In the genomic region with DNA sequence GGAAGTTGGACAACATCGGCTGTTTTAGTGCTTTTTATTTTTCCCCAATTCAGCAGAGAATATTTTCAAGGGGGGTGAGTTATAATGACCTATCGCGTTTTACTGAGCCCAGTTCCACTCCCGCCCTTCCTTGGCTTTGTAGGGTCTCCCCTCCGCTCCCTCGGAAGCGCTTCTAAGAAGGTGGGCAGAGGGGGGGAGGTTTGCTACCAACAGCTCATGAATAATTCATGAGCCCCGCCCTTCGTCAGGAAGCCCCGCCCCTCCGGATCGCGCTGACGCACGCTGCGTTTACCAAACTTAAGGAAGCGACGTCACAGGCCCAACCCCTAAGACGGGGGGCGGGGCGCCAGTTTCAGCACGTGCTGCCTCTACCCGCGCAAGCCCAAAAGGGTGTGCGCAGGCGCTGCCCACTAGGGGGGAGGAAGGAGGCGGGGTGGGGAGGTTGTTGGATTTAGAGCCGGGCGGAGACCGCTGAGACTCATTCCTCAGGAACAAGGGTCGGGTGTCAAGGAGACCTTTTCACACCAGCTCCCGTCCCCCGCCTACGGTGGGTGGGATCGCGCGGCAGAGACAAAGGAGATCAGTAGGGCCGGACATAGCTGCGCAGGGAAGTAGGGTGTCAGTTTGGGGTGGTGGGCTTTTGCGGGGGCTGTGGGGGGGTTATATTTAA, we compare ENCODE assay signal across 1 cellular context.
A peak's percentile ranks its signal among the peaks of the same experiment; 100 is the strongest.
TF ChIP-seq lines count a peak whose summit lies in the region.

No MANE protein-coding gene starts in this region.

TF ChIP-seq in H1, 55 proteins besides CTCF, POLR2A, EP300 and RAD21:
- TF ChIP-seq RBBP5 (IDR thresholded peaks at IDR 0.05; ENCODE audit: borderline replicate concordance, low read depth, low read length) (no peak), GTF2F1 (IDR thresholded peaks at IDR 0.05; ENCODE audit: borderline replicate concordance, low read depth, low read length) (0 out of 2 replicates have a peak, but pooled peaks have one; percentile 46), KDM1A (IDR thresholded peaks at IDR 0.05; ENCODE audit: borderline replicate concordance, low read length) (no peak), EZH2 (IDR thresholded peaks at IDR 0.05; ENCODE audit: low read depth, low read length, severe bottlenecking) (no peak), CBX5 (IDR thresholded peaks at IDR 0.05; ENCODE audit: low read depth, low read length) (no peak), SP1 (IDR thresholded peaks at IDR 0.05; ENCODE audit: low read depth, low read length) (0 out of 2 replicates have a peak, but pooled peaks have one; percentile 54), YY1 (IDR thresholded peaks at IDR 0.05; ENCODE audit: low read depth, low read length) (no peak), RFX5 (IDR thresholded peaks at IDR 0.05; ENCODE audit: borderline replicate concordance, low read depth, low read length) (no peak), SIN3A (conservative IDR thresholded peaks at IDR 0.05 in 1 of 2, IDR thresholded peaks at IDR 0.05 in 1 of 2; ENCODE audit: low read depth in 1 of 2, low read length in 2 of 2) (no peak; a peak in 2 of 4 replicates), BRCA1 (IDR thresholded peaks at IDR 0.05; ENCODE audit: low read depth, low read length) (no peak), SP2 (IDR thresholded peaks at IDR 0.05; ENCODE audit: low read length) (no peak), PHF8 (conservative IDR thresholded peaks at IDR 0.05; ENCODE audit: low read depth, low read length) (peak; percentile 58), POLR2AphosphoS5 (IDR thresholded peaks at IDR 0.05; ENCODE audit: low read depth, low read length) (peak; percentile 95), JUN (IDR thresholded peaks at IDR 0.05; ENCODE audit: low read depth, low read length) (no peak), HDAC2 (IDR thresholded peaks at IDR 0.05; ENCODE audit: borderline replicate concordance in 1 of 2, low read depth in 2 of 2, low read length in 2 of 2) (no peak; a peak in 1 of 4 replicates), MAFK (IDR thresholded peaks at IDR 0.05; ENCODE audit: low read depth, low read length) (no peak), KDM4A (IDR thresholded peaks at IDR 0.05; ENCODE audit: low read depth, low read length, severe bottlenecking) (no peak), HDAC6 (IDR thresholded peaks at IDR 0.05; ENCODE audit: low read depth, low read length) (no peak), CBX8 (IDR thresholded peaks at IDR 0.05; ENCODE audit: borderline replicate concordance, low read depth, low read length) (no peak), TAF1 (IDR thresholded peaks at IDR 0.05; ENCODE audit: low read depth, low read length) (peak; percentile 87), SAP30 (IDR thresholded peaks at IDR 0.05; ENCODE audit: insufficient read depth, insufficient replicate concordance, low read length) (no peak), CHD1 (IDR thresholded peaks at IDR 0.05; ENCODE audit: low read depth, low read length) (peak; percentile 36), CEBPB (IDR thresholded peaks at IDR 0.05; ENCODE audit: low read depth, low read length) (no peak), BACH1 (IDR thresholded peaks at IDR 0.05; ENCODE audit: low read length) (no peak), GABPA (IDR thresholded peaks at IDR 0.05; ENCODE audit: borderline replicate concordance, insufficient read depth, low read length) (no peak), EGR1 (IDR thresholded peaks at IDR 0.05; ENCODE audit: borderline replicate concordance, low read depth, low read length) (no peak), BCL11A (IDR thresholded peaks at IDR 0.05; ENCODE audit: low read depth in 2 of 2, low read length in 2 of 2) (no peak), ZNF274 (IDR thresholded peaks at IDR 0.05; ENCODE audit: borderline replicate concordance, extremely low read depth, low read length) (no peak), NANOG (IDR thresholded peaks at IDR 0.05; ENCODE audit: insufficient read depth, low read depth, low read length, poor library complexity, severe bottlenecking) (no peak), TEAD4 (IDR thresholded peaks at IDR 0.05; ENCODE audit: low read depth, low read length) (no peak), SP4 (IDR thresholded peaks at IDR 0.05; ENCODE audit: low read length) (peak; percentile 19; the same call in 1 of the 2 replicates), TBP (IDR thresholded peaks at IDR 0.05; ENCODE audit: low read depth, low read length) (peak; percentile 91), NRF1 (IDR thresholded peaks at IDR 0.05; ENCODE audit: low read depth, low read length) (peak; percentile 70), KDM5A (IDR thresholded peaks at IDR 0.05; ENCODE audit: low read length) (no peak), SRF (IDR thresholded peaks at IDR 0.05; ENCODE audit: low read depth, low read length) (no peak; the same call in 1 of the 2 replicates), SUZ12 (IDR thresholded peaks at IDR 0.05; ENCODE audit: low read length) (no peak), POU5F1 (IDR thresholded peaks at IDR 0.05; ENCODE audit: low read depth, low read length) (no peak), CREB1 (IDR thresholded peaks at IDR 0.05) (peak; percentile 96), ASH2L (IDR thresholded peaks at IDR 0.05; ENCODE audit: low read length) (peak; percentile 75), JUND (IDR thresholded peaks at IDR 0.05; ENCODE audit: low read length) (no peak), TCF12 (IDR thresholded peaks at IDR 0.05; ENCODE audit: low read depth, low read length) (no peak), TAF7 (optimal IDR thresholded peaks at IDR 0.05; ENCODE audit: borderline replicate concordance, low read depth, low read length) (peak; percentile 86), SIX5 (IDR thresholded peaks at IDR 0.05; ENCODE audit: low read depth, low read length) (no peak), CTBP2 (IDR thresholded peaks at IDR 0.05; ENCODE audit: borderline replicate concordance, insufficient read depth, insufficient read length, low read length) (no peak), RXRA (IDR thresholded peaks at IDR 0.05; ENCODE audit: insufficient read depth, low read depth, low read length) (no peak), SIRT6 (IDR thresholded peaks at IDR 0.05; ENCODE audit: low read length) (no peak), CHD2 (IDR thresholded peaks at IDR 0.05; ENCODE audit: low read length) (no peak), FOSL1 (IDR thresholded peaks at IDR 0.05; ENCODE audit: insufficient read depth, low read depth, low read length) (no peak), RNF2 (IDR thresholded peaks at IDR 0.05; ENCODE audit: borderline replicate concordance, low read depth, low read length, missing control alignments, poor library complexity, severe bottlenecking) (no peak)
- TF ChIP-seq, protein P1, sequence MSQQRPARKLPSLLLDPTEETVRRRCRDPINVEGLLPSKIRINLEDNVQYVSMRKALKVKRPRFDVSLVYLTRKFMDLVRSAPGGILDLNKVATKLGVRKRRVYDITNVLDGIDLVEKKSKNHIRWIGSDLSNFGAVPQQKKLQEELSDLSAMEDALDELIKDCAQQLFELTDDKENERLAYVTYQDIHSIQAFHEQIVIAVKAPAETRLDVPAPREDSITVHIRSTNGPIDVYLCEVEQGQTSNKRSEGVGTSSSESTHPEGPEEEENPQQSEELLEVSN (IDR thresholded peaks at IDR 0.05): peak; percentile 96
- TF ChIP-seq, protein P2, sequence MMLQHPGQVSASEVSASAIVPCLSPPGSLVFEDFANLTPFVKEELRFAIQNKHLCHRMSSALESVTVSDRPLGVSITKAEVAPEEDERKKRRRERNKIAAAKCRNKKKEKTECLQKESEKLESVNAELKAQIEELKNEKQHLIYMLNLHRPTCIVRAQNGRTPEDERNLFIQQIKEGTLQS (IDR thresholded peaks at IDR 0.05; ENCODE audit: insufficient read depth, low read depth, low read length): 0 out of 2 replicates have a peak, but pooled peaks have one; percentile 56
- TF ChIP-seq, protein P3, sequence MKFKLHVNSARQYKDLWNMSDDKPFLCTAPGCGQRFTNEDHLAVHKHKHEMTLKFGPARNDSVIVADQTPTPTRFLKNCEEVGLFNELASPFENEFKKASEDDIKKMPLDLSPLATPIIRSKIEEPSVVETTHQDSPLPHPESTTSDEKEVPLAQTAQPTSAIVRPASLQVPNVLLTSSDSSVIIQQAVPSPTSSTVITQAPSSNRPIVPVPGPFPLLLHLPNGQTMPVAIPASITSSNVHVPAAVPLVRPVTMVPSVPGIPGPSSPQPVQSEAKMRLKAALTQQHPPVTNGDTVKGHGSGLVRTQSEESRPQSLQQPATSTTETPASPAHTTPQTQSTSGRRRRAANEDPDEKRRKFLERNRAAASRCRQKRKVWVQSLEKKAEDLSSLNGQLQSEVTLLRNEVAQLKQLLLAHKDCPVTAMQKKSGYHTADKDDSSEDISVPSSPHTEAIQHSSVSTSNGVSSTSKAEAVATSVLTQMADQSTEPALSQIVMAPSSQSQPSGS (IDR thresholded peaks at IDR 0.05; ENCODE audit: low read length): peak; percentile 22; the same call in 1 of the 2 replicates
- TF ChIP-seq, protein P4, sequence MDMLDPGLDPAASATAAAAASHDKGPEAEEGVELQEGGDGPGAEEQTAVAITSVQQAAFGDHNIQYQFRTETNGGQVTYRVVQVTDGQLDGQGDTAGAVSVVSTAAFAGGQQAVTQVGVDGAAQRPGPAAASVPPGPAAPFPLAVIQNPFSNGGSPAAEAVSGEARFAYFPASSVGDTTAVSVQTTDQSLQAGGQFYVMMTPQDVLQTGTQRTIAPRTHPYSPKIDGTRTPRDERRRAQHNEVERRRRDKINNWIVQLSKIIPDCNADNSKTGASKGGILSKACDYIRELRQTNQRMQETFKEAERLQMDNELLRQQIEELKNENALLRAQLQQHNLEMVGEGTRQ (IDR thresholded peaks at IDR 0.05; ENCODE audit: low read length): peak; percentile 84
- TF ChIP-seq, protein P5, sequence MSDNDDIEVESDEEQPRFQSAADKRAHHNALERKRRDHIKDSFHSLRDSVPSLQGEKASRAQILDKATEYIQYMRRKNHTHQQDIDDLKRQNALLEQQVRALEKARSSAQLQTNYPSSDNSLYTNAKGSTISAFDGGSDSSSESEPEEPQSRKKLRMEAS (IDR thresholded peaks at IDR 0.05): peak; percentile 98
- TF ChIP-seq, protein P6, sequence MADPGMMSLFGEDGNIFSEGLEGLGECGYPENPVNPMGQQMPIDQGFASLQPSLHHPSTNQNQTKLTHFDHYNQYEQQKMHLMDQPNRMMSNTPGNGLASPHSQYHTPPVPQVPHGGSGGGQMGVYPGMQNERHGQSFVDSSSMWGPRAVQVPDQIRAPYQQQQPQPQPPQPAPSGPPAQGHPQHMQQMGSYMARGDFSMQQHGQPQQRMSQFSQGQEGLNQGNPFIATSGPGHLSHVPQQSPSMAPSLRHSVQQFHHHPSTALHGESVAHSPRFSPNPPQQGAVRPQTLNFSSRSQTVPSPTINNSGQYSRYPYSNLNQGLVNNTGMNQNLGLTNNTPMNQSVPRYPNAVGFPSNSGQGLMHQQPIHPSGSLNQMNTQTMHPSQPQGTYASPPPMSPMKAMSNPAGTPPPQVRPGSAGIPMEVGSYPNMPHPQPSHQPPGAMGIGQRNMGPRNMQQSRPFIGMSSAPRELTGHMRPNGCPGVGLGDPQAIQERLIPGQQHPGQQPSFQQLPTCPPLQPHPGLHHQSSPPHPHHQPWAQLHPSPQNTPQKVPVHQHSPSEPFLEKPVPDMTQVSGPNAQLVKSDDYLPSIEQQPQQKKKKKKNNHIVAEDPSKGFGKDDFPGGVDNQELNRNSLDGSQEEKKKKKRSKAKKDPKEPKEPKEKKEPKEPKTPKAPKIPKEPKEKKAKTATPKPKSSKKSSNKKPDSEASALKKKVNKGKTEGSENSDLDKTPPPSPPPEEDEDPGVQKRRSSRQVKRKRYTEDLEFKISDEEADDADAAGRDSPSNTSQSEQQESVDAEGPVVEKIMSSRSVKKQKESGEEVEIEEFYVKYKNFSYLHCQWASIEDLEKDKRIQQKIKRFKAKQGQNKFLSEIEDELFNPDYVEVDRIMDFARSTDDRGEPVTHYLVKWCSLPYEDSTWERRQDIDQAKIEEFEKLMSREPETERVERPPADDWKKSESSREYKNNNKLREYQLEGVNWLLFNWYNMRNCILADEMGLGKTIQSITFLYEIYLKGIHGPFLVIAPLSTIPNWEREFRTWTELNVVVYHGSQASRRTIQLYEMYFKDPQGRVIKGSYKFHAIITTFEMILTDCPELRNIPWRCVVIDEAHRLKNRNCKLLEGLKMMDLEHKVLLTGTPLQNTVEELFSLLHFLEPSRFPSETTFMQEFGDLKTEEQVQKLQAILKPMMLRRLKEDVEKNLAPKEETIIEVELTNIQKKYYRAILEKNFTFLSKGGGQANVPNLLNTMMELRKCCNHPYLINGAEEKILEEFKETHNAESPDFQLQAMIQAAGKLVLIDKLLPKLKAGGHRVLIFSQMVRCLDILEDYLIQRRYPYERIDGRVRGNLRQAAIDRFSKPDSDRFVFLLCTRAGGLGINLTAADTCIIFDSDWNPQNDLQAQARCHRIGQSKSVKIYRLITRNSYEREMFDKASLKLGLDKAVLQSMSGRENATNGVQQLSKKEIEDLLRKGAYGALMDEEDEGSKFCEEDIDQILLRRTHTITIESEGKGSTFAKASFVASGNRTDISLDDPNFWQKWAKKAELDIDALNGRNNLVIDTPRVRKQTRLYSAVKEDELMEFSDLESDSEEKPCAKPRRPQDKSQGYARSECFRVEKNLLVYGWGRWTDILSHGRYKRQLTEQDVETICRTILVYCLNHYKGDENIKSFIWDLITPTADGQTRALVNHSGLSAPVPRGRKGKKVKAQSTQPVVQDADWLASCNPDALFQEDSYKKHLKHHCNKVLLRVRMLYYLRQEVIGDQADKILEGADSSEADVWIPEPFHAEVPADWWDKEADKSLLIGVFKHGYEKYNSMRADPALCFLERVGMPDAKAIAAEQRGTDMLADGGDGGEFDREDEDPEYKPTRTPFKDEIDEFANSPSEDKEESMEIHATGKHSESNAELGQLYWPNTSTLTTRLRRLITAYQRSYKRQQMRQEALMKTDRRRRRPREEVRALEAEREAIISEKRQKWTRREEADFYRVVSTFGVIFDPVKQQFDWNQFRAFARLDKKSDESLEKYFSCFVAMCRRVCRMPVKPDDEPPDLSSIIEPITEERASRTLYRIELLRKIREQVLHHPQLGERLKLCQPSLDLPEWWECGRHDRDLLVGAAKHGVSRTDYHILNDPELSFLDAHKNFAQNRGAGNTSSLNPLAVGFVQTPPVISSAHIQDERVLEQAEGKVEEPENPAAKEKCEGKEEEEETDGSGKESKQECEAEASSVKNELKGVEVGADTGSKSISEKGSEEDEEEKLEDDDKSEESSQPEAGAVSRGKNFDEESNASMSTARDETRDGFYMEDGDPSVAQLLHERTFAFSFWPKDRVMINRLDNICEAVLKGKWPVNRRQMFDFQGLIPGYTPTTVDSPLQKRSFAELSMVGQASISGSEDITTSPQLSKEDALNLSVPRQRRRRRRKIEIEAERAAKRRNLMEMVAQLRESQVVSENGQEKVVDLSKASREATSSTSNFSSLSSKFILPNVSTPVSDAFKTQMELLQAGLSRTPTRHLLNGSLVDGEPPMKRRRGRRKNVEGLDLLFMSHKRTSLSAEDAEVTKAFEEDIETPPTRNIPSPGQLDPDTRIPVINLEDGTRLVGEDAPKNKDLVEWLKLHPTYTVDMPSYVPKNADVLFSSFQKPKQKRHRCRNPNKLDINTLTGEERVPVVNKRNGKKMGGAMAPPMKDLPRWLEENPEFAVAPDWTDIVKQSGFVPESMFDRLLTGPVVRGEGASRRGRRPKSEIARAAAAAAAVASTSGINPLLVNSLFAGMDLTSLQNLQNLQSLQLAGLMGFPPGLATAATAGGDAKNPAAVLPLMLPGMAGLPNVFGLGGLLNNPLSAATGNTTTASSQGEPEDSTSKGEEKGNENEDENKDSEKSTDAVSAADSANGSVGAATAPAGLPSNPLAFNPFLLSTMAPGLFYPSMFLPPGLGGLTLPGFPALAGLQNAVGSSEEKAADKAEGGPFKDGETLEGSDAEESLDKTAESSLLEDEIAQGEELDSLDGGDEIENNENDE (IDR thresholded peaks at IDR 0.05; ENCODE audit: insufficient replicate concordance, low read length): no peak
